ENCODE assay signal across 13 cellular contexts in genomic region chr11:95877288-95877687, GRCh38. TPM values are rescaled to one million over a fixed set of nuclear protein-coding genes. Genes with fewer than 3 reads are reported as not detected.
DNase-seq lines count a peak whose midpoint lies in the region; ATAC-seq and TF ChIP-seq lines count a peak whose summit lies in the region.
"Had no signal": no experiment of that assay in that cellular context is flagged by ENCODE, and none has a peak within 500 bp of the region (broad histone marks: within the 10 kb centered on the region; RNA-seq: fewer than 3 reads in every experiment).

No MANE protein-coding gene starts in this region.

- H3K9me3 ChIP-seq in AG04450 (ENCODE audit: control insufficient read depth, insufficient read depth, low read length): no peaks in the 10 kb centered on the region
- H3K9me3 ChIP-seq in adipocyte (ENCODE audit: control insufficient read depth, low read length): no peaks in the 10 kb centered on the region

- ATAC-seq in GM18498 (IDR thresholded peaks at IDR 0.05; ENCODE audit: unreplicated experiment) (no peak), GM21390 (IDR thresholded peaks at IDR 0.05; ENCODE audit: unreplicated experiment) (no peak)

- peak; percentile 98 for DNase-seq in AG04450 (ENCODE audit: low read depth, low spot score)
- peak; percentile 89 for DNase-seq in HFF-Myc (ENCODE audit: extremely low read depth, low read depth)
- peak; percentile 90 for DNase-seq in adipocyte (ENCODE audit: low read depth)
- DNase-seq in hepatic stellate cell (ENCODE audit: low spot score): peak; percentile 39
- no peak for DNase-seq in medulla oblongata (ENCODE audit: extremely low spot score)
- no peak for DNase-seq in substantia nigra (lab: John Stamatoyannopoulos, UW)
- DNase-seq: activated B cell treated with CpG ODN at 0.5 μM for 24 hours, amygdala, COR-L47, NCI-H1694 treated with DMSO at 0.1 percent for 48 hours had no signal

- peaks cover 13% of the 10 kb centered on the region for H3K4me1 ChIP-seq in adipocyte (ENCODE audit: control insufficient read depth, insufficient read depth, low read length)

- TF ChIP-seq CTCF in AG04450 (IDR thresholded peaks at IDR 0.05; ENCODE audit: low read depth, low read length) (no peak), HFF-Myc (IDR thresholded peaks at IDR 0.05; ENCODE audit: low read depth, low read length, missing control alignments) (no peak)

- H3K36me3 ChIP-seq in adipocyte (ENCODE audit: control insufficient read depth, insufficient read depth, low read length, severe bottlenecking): peaks cover 14% of the 10 kb centered on the region

- H3K27ac ChIP-seq in AG04450 (ENCODE audit: low read depth, low read length): peak overlapping the region; percentile 97
- H3K27ac ChIP-seq in substantia nigra (ENCODE audit: low read depth, low read length, poor library complexity, severe bottlenecking): no peak overlapping the region

- H3K4me3 ChIP-seq in AG04450 (ENCODE audit: low read depth, low read length) (no peak overlapping the region), HFF-Myc (replicated peaks; ENCODE audit: low read depth, low read length) (no peak overlapping the region), adipocyte (ENCODE audit: low read length) (no peak overlapping the region)
- H3K4me3 ChIP-seq: skin epidermis had no signal

- no peak overlapping the region for H3K9ac ChIP-seq in adipocyte (ENCODE audit: low read length)

- CTCF ChIA-PET in AG04450 (lab: Charles Lee): interaction anchor here (0.7 kb wide), 1 partner anchor 32 kb away, joined by 5 read pairs; no protein-coding TSS in a partner anchor

- POLR2A ChIA-PET in AG04450 (lab: Yijun Ruan, JAX): interaction anchor here (0.6 kb wide), 1 partner anchor 117 kb away, joined by 3 read pairs; no protein-coding TSS in a partner anchor

- H3K27me3 ChIP-seq in AG04450 (ENCODE audit: control insufficient read depth, insufficient read depth, low read length) (no peaks in the 10 kb centered on the region), adipocyte (replicated peaks; ENCODE audit: control insufficient read depth, insufficient read depth, low read length) (no peaks in the 10 kb centered on the region)

RNA-seq across cellular contexts. Expression of gene MTMR2, which starts 46.6 kb away (rescaled TPM):
- polyA plus RNA-seq in AG04450 (2011; rRNA removed): 34.8 and 43.3 TPM in 2 replicates
- polyA minus RNA-seq in AG04450 (2011; rRNA and poly(A)+ RNA removed): 30.6 and 50.5 TPM in 2 replicates

Comparison
In these comparisons a context has a peak if more than half of its experiments do, and no peak if none do; other contexts are left out.
1. DNase-seq: peak in AG04450 (single experiment), HFF-Myc (single experiment), adipocyte (single experiment) and hepatic stellate cell (single experiment); none in medulla oblongata (single experiment) and substantia nigra (0 of 49).